27 cellular contexts compared by ENCODE assay signal in the genomic region with DNA sequence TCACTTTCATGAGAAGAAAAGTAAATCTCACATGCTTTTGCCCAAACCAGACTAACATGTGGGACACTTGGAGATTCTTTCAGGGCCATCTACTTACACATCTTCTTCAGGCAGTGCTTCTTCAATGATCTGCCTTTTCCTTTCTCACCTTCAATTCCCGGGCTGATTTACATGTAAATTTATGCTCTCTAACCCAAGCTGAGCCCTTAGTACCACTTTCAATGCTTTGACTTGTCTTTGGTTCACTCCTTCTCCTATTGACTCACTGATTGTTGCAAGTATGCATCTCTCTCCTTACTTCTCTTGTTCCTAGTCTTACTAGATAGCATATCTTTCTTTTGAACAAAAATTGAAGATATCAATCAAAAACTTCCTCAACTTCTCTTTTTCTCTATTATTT.
"Had no signal": no experiment of that assay in that cellular context is flagged by ENCODE, and none has a peak within 500 bp of the region (broad histone marks: within the 10 kb centered on the region; RNA-seq: fewer than 3 reads in every experiment).

No MANE protein-coding gene starts in this region.

- H3K27me3 Mint-ChIP-seq: stimulated activated memory B cell treated with anti-CD40 and anti-IgM and Interleukin-4, amounts not matched to agents 10 μg/mL and 1 μg/mL and 100 μg/mL, for 72 hours; stimulated activated naive B cell treated with anti-CD40 and anti-IgM and Interleukin-4, amounts not matched to agents 10 μg/mL and 1 μg/mL and 100 μg/mL, for 72 hours; stimulated activated naive CD8-positive, alpha-beta T cell treated with anti-CD3 and anti-CD28 coated beads, Interleukin-15, amount 100 ng/mL, for 72 hours; stimulated activated naive CD8-positive, alpha-beta T cell treated with anti-CD3 and anti-CD28 coated beads, Interleukin-15, Interleukin-2, amounts not matched to agents 100 ng/mL and 50 ng/mL, for 24 hours; type B pancreatic cell had no signal

- H3K9me3 Mint-ChIP-seq: type B pancreatic cell had no signal

- H3K4me3 Mint-ChIP-seq: stimulated activated effector memory CD8-positive, alpha-beta T cell treated with anti-CD3 and anti-CD28 coated beads, Interleukin-12 subunit alpha, Interleukin-12 subunit beta, amount 100 ng/mL, for 72 hours; stimulated activated memory B cell treated with anti-CD40 and anti-IgM and Interleukin-4, amounts not matched to agents 10 μg/mL and 1 μg/mL and 100 μg/mL, for 72 hours; stimulated activated naive B cell treated with anti-CD40 and anti-IgM and Interleukin-4, amounts not matched to agents 10 μg/mL and 1 μg/mL and 100 μg/mL, for 72 hours; stimulated activated naive CD8-positive, alpha-beta T cell treated with anti-CD3 and anti-CD28 coated beads, Interleukin-15, amount 100 ng/mL, for 72 hours; stimulated activated naive CD8-positive, alpha-beta T cell treated with anti-CD3 and anti-CD28 coated beads, Interleukin-15, Interleukin-2, amounts not matched to agents 100 ng/mL and 50 ng/mL, for 24 hours; type B pancreatic cell had no signal

- H3K27ac Mint-ChIP-seq: stimulated activated effector memory CD8-positive, alpha-beta T cell treated with anti-CD3 and anti-CD28 coated beads, Interleukin-12 subunit alpha, Interleukin-12 subunit beta, amount 100 ng/mL, for 72 hours; stimulated activated memory B cell treated with anti-CD40 and anti-IgM and Interleukin-4, amounts not matched to agents 10 μg/mL and 1 μg/mL and 100 μg/mL, for 72 hours; stimulated activated naive B cell treated with anti-CD40 and anti-IgM and Interleukin-4, amounts not matched to agents 10 μg/mL and 1 μg/mL and 100 μg/mL, for 72 hours; stimulated activated naive CD8-positive, alpha-beta T cell treated with anti-CD3 and anti-CD28 coated beads, Interleukin-15, amount 100 ng/mL, for 72 hours; stimulated activated naive CD8-positive, alpha-beta T cell treated with anti-CD3 and anti-CD28 coated beads, Interleukin-15, Interleukin-2, amounts not matched to agents 100 ng/mL and 50 ng/mL, for 24 hours; type B pancreatic cell had no signal

- DNase-seq: stimulated activated CD4-positive, alpha-beta T cell treated with anti-CD3 and anti-CD28 coated beads, Interleukin-2, amount 100 ng/mL, for 24 hours; stimulated activated CD4-positive, alpha-beta T cell treated with anti-CD3 and anti-CD28 coated beads, Interleukin-2, amount 100 ng/mL, for 48 hours; stimulated activated CD4-positive, alpha-beta T cell treated with anti-CD3 and anti-CD28 coated beads, Interleukin-4, amount 100 ng/mL, for 1 hour; stimulated activated CD4-positive, alpha-beta T cell treated with anti-CD3 and anti-CD28 coated beads, Interleukin-4, amount 100 ng/mL, for 24 hours; stimulated activated CD4-positive, alpha-beta T cell treated with anti-CD3 and anti-CD28 coated beads, Interleukin-4, amount 100 ng/mL, for 4 hours; stimulated activated naive B cell treated with anti-CD40 and anti-IgM and Interleukin-4, amounts not matched to agents 10 μg/mL and 1 μg/mL and 100 μg/mL, for 72 hours; stimulated activated naive CD4-positive, alpha-beta T cell; stimulated activated naive CD4-positive, alpha-beta T cell treated with Interleukin-2 at 50 U/mL for 16 hours; stimulated activated naive CD8-positive, alpha-beta T cell treated with anti-CD3 and anti-CD28 coated beads, Interleukin-15, amount 100 ng/mL, for 72 hours; stimulated activated naive CD8-positive, alpha-beta T cell treated with anti-CD3 and anti-CD28 coated beads, Interleukin-15, Interleukin-2, amounts not matched to agents 100 U/mL and 50 U/mL, for 24 hours; stomach; testis; thyroid gland; tibial artery; transverse colon; trophoblast cell; upper lobe of left lung; upper lobe of right lung; uterus had no signal

- H3K36me3 ChIP-seq: stomach, suprapubic skin, thoracic aorta, thyroid gland, tibial artery, tibial nerve, transverse colon, upper lobe of left lung, upper lobe of right lung, uterus, vagina had no signal

- H3K4me1 Mint-ChIP-seq: stimulated activated effector memory CD8-positive, alpha-beta T cell treated with anti-CD3 and anti-CD28 coated beads, Interleukin-12 subunit alpha, Interleukin-12 subunit beta, amount 100 ng/mL, for 72 hours; stimulated activated memory B cell treated with anti-CD40 and anti-IgM and Interleukin-4, amounts not matched to agents 10 μg/mL and 1 μg/mL and 100 μg/mL, for 72 hours; stimulated activated naive B cell treated with anti-CD40 and anti-IgM and Interleukin-4, amounts not matched to agents 10 μg/mL and 1 μg/mL and 100 μg/mL, for 72 hours; stimulated activated naive CD8-positive, alpha-beta T cell treated with anti-CD3 and anti-CD28 coated beads, Interleukin-15, amount 100 ng/mL, for 72 hours had no signal

- ATAC-seq: stimulated activated effector memory CD8-positive, alpha-beta T cell treated with anti-CD3 and anti-CD28 coated beads, Interleukin-12 subunit alpha, Interleukin-12 subunit beta, amount 100 ng/mL, for 72 hours; stimulated activated memory B cell treated with anti-CD40 and anti-IgM and Interleukin-4, amounts not matched to agents 10 μg/mL and 1 μg/mL and 100 μg/mL, for 72 hours; stimulated activated naive B cell treated with anti-CD40 and anti-IgM and Interleukin-4, amounts not matched to agents 10 μg/mL and 1 μg/mL and 100 μg/mL, for 72 hours; stimulated activated naive CD8-positive, alpha-beta T cell treated with anti-CD3 and anti-CD28 coated beads, Interleukin-15, amount 100 ng/mL, for 72 hours; stimulated activated naive CD8-positive, alpha-beta T cell treated with anti-CD3 and anti-CD28 coated beads, Interleukin-15, Interleukin-2, amounts not matched to agents 100 U/mL and 50 U/mL, for 24 hours; upper lobe of right lung had no signal

- H3K36me3 Mint-ChIP-seq: stimulated activated effector memory CD8-positive, alpha-beta T cell treated with anti-CD3 and anti-CD28 coated beads, Interleukin-12 subunit alpha, Interleukin-12 subunit beta, amount 100 ng/mL, for 72 hours; stimulated activated memory B cell treated with anti-CD40 and anti-IgM and Interleukin-4, amounts not matched to agents 10 μg/mL and 1 μg/mL and 100 μg/mL, for 72 hours; stimulated activated naive B cell treated with anti-CD40 and anti-IgM and Interleukin-4, amounts not matched to agents 10 μg/mL and 1 μg/mL and 100 μg/mL, for 72 hours; type B pancreatic cell had no signal

- H3K9me3 ChIP-seq: stomach, suprapubic skin, testis, thoracic aorta, thyroid gland, tibial artery, tibial nerve, transverse colon, upper lobe of left lung, upper lobe of right lung, uterus, vagina had no signal

- H3K27ac ChIP-seq: stomach, suprapubic skin, testis, thoracic aorta, thyroid gland, tibial artery, tibial nerve, transverse colon, upper lobe of left lung, upper lobe of right lung, uterus, vagina had no signal

- H3K4me3 ChIP-seq: stomach, suprapubic skin, testis, thoracic aorta, thyroid gland, tibial artery, tibial nerve, transverse colon, upper lobe of left lung, upper lobe of right lung, uterus, vagina had no signal

- H3K27me3 ChIP-seq: stomach, suprapubic skin, testis, thyroid gland, tibial artery, tibial nerve, transverse colon, upper lobe of left lung, upper lobe of right lung, uterus, vagina had no signal

- H3K4me1 ChIP-seq: stomach, suprapubic skin, testis, thyroid gland, tibial artery, tibial nerve, transverse colon, upper lobe of left lung, upper lobe of right lung, uterus, vagina had no signal
